In the genomic region with DNA sequence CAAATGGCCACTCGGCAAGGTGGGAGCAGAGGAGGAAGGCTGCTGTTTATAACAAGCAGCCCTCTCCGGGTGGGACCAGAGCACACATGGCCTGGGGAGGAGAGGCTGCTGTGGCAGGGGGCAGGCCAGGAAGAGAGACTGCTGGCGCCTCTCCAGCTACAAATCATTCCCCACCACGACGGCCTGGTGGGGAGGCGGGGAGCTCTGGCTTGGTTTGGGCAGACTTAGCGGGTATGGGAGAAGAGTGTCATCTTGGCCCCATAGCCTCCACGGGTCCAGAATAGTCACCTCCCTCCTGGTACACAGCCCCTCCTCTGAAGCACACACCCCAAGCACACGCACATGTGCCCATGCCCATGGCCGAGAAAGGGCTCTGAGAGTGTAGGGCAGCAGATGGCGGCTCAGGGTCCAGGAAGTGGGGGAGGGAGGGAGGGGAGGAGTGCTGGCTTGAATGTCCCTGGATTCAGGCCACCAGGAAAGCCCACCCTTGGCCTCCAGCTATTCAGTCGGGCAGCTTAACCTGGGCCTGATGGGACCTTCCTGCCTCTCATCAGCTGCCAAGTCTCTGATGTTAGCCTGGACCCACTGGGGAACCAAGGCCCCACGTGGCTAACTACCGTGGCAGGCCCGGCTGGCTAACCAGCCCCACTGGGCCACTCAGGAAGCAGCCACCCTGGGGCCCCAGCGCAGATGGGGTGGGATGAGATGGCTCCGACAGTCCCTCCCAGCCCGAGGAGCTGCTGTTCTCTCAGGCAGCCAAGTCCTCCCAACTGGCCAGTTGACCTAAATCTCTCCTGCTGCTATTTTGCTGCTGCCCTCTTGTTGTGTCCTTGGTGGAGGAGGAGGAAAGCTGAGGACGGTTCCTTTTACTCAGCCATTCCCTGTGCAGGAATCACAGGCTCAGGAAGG, we compare ENCODE assay signal across 1 cellular context.
A peak's percentile ranks its signal among the peaks of the same experiment; 100 is the strongest.
TF ChIP-seq lines count a peak whose summit lies in the region.

No MANE protein-coding gene starts in this region.

TF ChIP-seq in HEK293, 187 proteins besides CTCF, POLR2A, EP300 and RAD21 (continued from another document):
- TF ChIP-seq ZNF211 (tag by site-specific recombination; IDR thresholded peaks at IDR 0.05; ENCODE audit: low read depth) (no peak), KLF8 (tag by site-specific recombination; IDR thresholded peaks at IDR 0.05) (no peak), ZNF501 (tag by site-specific recombination; IDR thresholded peaks at IDR 0.05) (no peak), ZNF133 (tag by site-specific recombination; IDR thresholded peaks at IDR 0.05) (no peak), GLIS1 (tag by site-specific recombination; IDR thresholded peaks at IDR 0.05) (peak; percentile 85), GLI4 (tag by site-specific recombination; IDR thresholded peaks at IDR 0.05) (no peak), ZNF48 (tag by site-specific recombination; IDR thresholded peaks at IDR 0.05) (no peak), ZNF37A (tag by site-specific recombination; IDR thresholded peaks at IDR 0.05) (no peak), ZNF341 (tag by site-specific recombination; IDR thresholded peaks at IDR 0.05; ENCODE audit: low read depth) (peak; percentile 39), MYNN (tag by site-specific recombination; IDR thresholded peaks at IDR 0.05; ENCODE audit: borderline replicate concordance) (no peak), ZNF221 (tag by site-specific recombination; IDR thresholded peaks at IDR 0.05; ENCODE audit: borderline replicate concordance) (no peak), ZFP37 (tag by site-specific recombination; IDR thresholded peaks at IDR 0.05) (no peak), ZNF670 (tag by site-specific recombination; IDR thresholded peaks at IDR 0.05; ENCODE audit: low read depth) (no peak), SETDB1 (IDR thresholded peaks at IDR 0.05; ENCODE audit: insufficient read length, low read length) (no peak), ZIC2 (tag by site-specific recombination; IDR thresholded peaks at IDR 0.05) (peak; percentile 80), MZF1 (tag by site-specific recombination; IDR thresholded peaks at IDR 0.05; ENCODE audit: borderline replicate concordance) (0 out of 2 replicates have a peak, but pooled peaks have one; percentile 45), ZNF155 (tag by site-specific recombination; IDR thresholded peaks at IDR 0.05) (no peak), ZBTB20 (tag by site-specific recombination; IDR thresholded peaks at IDR 0.05) (no peak), ZNF354C (tag by site-specific recombination; IDR thresholded peaks at IDR 0.05; ENCODE audit: borderline replicate concordance, low read depth) (no peak), SP2 (tag by site-specific recombination; IDR thresholded peaks at IDR 0.05) (peak; percentile 41), SP7 (tag by site-specific recombination; IDR thresholded peaks at IDR 0.05) (peak; percentile 64; the same call in 1 of the 2 replicates), ZNF707 (tag by site-specific recombination; IDR thresholded peaks at IDR 0.05) (no peak), KLF1 (tag by site-specific recombination; IDR thresholded peaks at IDR 0.05) (no peak), KLF10 (tag by site-specific recombination; IDR thresholded peaks at IDR 0.05) (no peak), GLIS2 (tag by site-specific recombination; IDR thresholded peaks at IDR 0.05) (peak; percentile 33; the same call in 1 of the 2 replicates), ZBTB48 (tag by site-specific recombination; IDR thresholded peaks at IDR 0.05) (0 out of 2 replicates have a peak, but pooled peaks have one; percentile 21)
- TF ChIP-seq, protein P1, sequence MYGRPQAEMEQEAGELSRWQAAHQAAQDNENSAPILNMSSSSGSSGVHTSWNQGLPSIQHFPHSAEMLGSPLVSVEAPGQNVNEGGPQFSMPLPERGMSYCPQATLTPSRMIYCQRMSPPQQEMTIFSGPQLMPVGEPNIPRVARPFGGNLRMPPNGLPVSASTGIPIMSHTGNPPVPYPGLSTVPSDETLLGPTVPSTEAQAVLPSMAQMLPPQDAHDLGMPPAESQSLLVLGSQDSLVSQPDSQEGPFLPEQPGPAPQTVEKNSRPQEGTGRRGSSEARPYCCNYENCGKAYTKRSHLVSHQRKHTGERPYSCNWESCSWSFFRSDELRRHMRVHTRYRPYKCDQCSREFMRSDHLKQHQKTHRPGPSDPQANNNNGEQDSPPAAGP (tag by site-specific recombination; IDR thresholded peaks at IDR 0.05) = 0 out of 2 replicates have a peak, but pooled peaks have one; percentile 54
- TF ChIP-seq, protein P2, sequence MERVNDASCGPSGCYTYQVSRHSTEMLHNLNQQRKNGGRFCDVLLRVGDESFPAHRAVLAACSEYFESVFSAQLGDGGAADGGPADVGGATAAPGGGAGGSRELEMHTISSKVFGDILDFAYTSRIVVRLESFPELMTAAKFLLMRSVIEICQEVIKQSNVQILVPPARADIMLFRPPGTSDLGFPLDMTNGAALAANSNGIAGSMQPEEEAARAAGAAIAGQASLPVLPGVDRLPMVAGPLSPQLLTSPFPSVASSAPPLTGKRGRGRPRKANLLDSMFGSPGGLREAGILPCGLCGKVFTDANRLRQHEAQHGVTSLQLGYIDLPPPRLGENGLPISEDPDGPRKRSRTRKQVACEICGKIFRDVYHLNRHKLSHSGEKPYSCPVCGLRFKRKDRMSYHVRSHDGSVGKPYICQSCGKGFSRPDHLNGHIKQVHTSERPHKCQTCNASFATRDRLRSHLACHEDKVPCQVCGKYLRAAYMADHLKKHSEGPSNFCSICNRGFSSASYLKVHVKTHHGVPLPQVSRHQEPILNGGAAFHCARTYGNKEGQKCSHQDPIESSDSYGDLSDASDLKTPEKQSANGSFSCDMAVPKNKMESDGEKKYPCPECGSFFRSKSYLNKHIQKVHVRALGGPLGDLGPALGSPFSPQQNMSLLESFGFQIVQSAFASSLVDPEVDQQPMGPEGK (tag by site-specific recombination; IDR thresholded peaks at IDR 0.05) = peak; percentile 26; the same call in 1 of the 2 replicates
